In genomic region chr5:174773371-174773770, GRCh38 we compare ENCODE assay signal across 26 cellular contexts. TPM values are rescaled to one million over a fixed set of nuclear protein-coding genes. Genes with fewer than 3 reads are reported as not detected.
"Had no signal": no experiment of that assay in that cellular context is flagged by ENCODE, and none has a peak within 500 bp of the region (broad histone marks: within the 10 kb centered on the region; RNA-seq: fewer than 3 reads in every experiment).

No MANE protein-coding gene starts in this region.

- H3K27ac ChIP-seq: neural progenitor cell, pancreas, prostate gland, right lobe of liver, sigmoid colon, spleen, stomach, thoracic aorta, thyroid gland, tibial nerve, upper lobe of right lung, uterus had no signal

- H3K9me3 ChIP-seq: pancreas, prostate gland, right lobe of liver, sigmoid colon, thoracic aorta, thyroid gland, upper lobe of right lung, uterus had no signal

- H3K4me1 ChIP-seq: neural progenitor cell, pancreas, prostate gland, right lobe of liver, sigmoid colon, spleen, stomach, tibial nerve, upper lobe of right lung, uterus had no signal

- H3K27me3 ChIP-seq: neural progenitor cell, right lobe of liver, thyroid gland, tibial nerve, upper lobe of right lung, uterus had no signal

- H2AFZ ChIP-seq: neural progenitor cell had no signal

- H3K36me3 ChIP-seq: neural progenitor cell, pancreas, prostate gland, right lobe of liver, sigmoid colon, spleen, stomach, thoracic aorta, thyroid gland, tibial nerve, upper lobe of right lung, uterus had no signal

- H3K4me2 ChIP-seq: neural progenitor cell, smooth muscle cell had no signal

- DNase-seq: naive thymus-derived CD4-positive, alpha-beta T cell; natural killer cell; occipital lobe; pancreas; right cardiac atrium; right lobe of liver; sigmoid colon; spleen; stimulated activated CD4-positive, alpha-beta T cell treated with anti-CD3 and anti-CD28 coated beads, Interleukin-15, amount 100 ng/mL, for 24 hours; stimulated activated CD4-positive, alpha-beta T cell treated with anti-CD3 and anti-CD28 coated beads, Interleukin-2, amount 100 ng/mL, for 24 hours; stimulated activated CD4-positive, alpha-beta T cell treated with anti-CD3 and anti-CD28 coated beads, Interleukin-2, amount 100 ng/mL, for 48 hours; stimulated activated CD4-positive, alpha-beta T cell treated with anti-CD3 and anti-CD28 coated beads, Interleukin-4, amount 100 ng/mL, for 24 hours; stimulated activated naive B cell treated with anti-CD40 and anti-IgM and Interleukin-4, amounts not matched to agents 10 μg/mL and 1 μg/mL and 100 μg/mL, for 72 hours; stimulated activated naive CD4-positive, alpha-beta T cell treated with Interleukin-2 at 50 U/mL for 16 hours; stomach; thyroid gland; upper lobe of right lung; uterus had no signal

- FAIRE-seq: pancreas had no signal

- H3K4me3 ChIP-seq: neural progenitor cell, pancreas, prostate gland, right lobe of liver, sigmoid colon, smooth muscle cell, spleen, stomach, thoracic aorta, thyroid gland, tibial nerve, upper lobe of right lung, uterus had no signal

RNA-seq across cellular contexts. Expression of gene MSX2, which starts 49.0 kb away (rescaled TPM):
- total RNA-seq: naive thymus-derived CD4-positive, alpha-beta T cell; occipital lobe; right lobe of liver; skeletal muscle tissue; temporal lobe had no signal
- polyA plus RNA-seq: naive thymus-derived CD4-positive, alpha-beta T cell; neural cell had no signal
